19 cellular contexts compared by ENCODE assay signal in genomic region chr15:47383102-47383501, GRCh38.
DNase-seq lines count a peak whose midpoint lies in the region; FAIRE-seq and TF ChIP-seq lines count a peak whose summit lies in the region.
"Had no signal": no experiment of that assay in that cellular context is flagged by ENCODE, and none has a peak within 500 bp of the region (broad histone marks: within the 10 kb centered on the region; RNA-seq: fewer than 3 reads in every experiment).

No MANE protein-coding gene starts in this region.

- no peaks in the 10 kb centered on the region for H3K9me3 ChIP-seq in breast epithelium
- H3K9me3 ChIP-seq in astrocyte (ENCODE audit: insufficient read depth, low read depth, low read length), result no peaks in the 10 kb centered on the region
- H3K9me3 ChIP-seq in keratinocyte (ENCODE audit: control insufficient read depth, low read depth, low read length), result no peaks in the 10 kb centered on the region

- H3K9ac ChIP-seq in astrocyte (ENCODE audit: low read length) (no peak overlapping the region), keratinocyte (ENCODE audit: control insufficient read depth, extremely low read depth, insufficient read depth, low read length) (no peak overlapping the region)

- no peaks in the 10 kb centered on the region for H3K79me2 ChIP-seq in astrocyte (ENCODE audit: insufficient read depth, low read length)
- no peaks in the 10 kb centered on the region for H3K79me2 ChIP-seq in keratinocyte (ENCODE audit: control insufficient read depth, insufficient read depth, low read length)

- BruUV-seq in MCF 10A (replicated peaks; lab: Mats Ljungman, UMichigan), result no TSS peak

- H2AFZ ChIP-seq in astrocyte (ENCODE audit: low read depth, low read length) (no peak overlapping the region), keratinocyte (ENCODE audit: control insufficient read depth, low read length) (no peak overlapping the region)

- FAIRE-seq in astrocyte (lab: Jason Lieb, UNC) (no peak), keratinocyte (lab: Jason Lieb, UNC) (peak; percentile 83)
- FAIRE-seq: K562 had no signal

- no peaks in the 10 kb centered on the region for H4K20me1 ChIP-seq in astrocyte (ENCODE audit: insufficient read depth, low read length)
- no peaks in the 10 kb centered on the region for H4K20me1 ChIP-seq in keratinocyte (ENCODE audit: control insufficient read depth, extremely low read depth, insufficient read depth, low read length)

- H3K36me3 Mint-ChIP-seq in MCF 10A (ENCODE audit: insufficient read depth, unreplicated experiment) (no peaks in the 10 kb centered on the region), astrocyte (ENCODE audit: low read depth, unreplicated experiment) (no peaks in the 10 kb centered on the region)
- H3K36me3 Mint-ChIP-seq: CD8-positive, alpha-beta memory T cell; T-cell had no signal

- CTCF ChIA-PET in MCF 10A (lab: Yijun Ruan, JAX), result interaction anchor here (1.0 to 1.7 kb wide), 3 partner anchors 15 to 328 kb away, joined by 3 read pairs; no protein-coding TSS in a partner anchor

- H3K4me3 ChIP-seq in breast epithelium (no peak overlapping the region), astrocyte (ENCODE audit: insufficient read depth, low read depth, low read length) (no peak overlapping the region), keratinocyte (ENCODE audit: control insufficient read depth in 2 of 3, extremely low read depth in 1 of 3, insufficient read depth in 2 of 3, low read depth in 1 of 3, low read length in 3 of 3) (no peak overlapping the region)
- H3K4me3 ChIP-seq: K562 had no signal

- TF ChIP-seq CTCF in MCF 10A (IDR thresholded peaks at IDR 0.05; ENCODE audit: unreplicated experiment) (no peak), breast epithelium (IDR thresholded peaks at IDR 0.05) (no peak), astrocyte (IDR thresholded peaks at IDR 0.05; ENCODE audit: insufficient read depth, low read depth, low read length) (no peak), keratinocyte (optimal IDR thresholded peaks at IDR 0.05 in 1 of 3, IDR thresholded peaks at IDR 0.05 in 1 of 3, conservative IDR thresholded peaks at IDR 0.05 in 1 of 3; ENCODE audit: extremely low read depth in 1 of 3, insufficient read depth in 2 of 3, low read length in 3 of 3) (no peak)

- H3K4me1 ChIP-seq in breast epithelium, result no peaks in the 10 kb centered on the region
- peaks cover 11% of the 10 kb centered on the region for H3K4me1 ChIP-seq in astrocyte (ENCODE audit: insufficient read depth, low read length)
- peaks cover 17% of the 10 kb centered on the region for H3K4me1 ChIP-seq in keratinocyte (ENCODE audit: control insufficient read depth, extremely low read depth, insufficient read depth, low read length)

- POLR2A ChIA-PET in MCF 10A (lab: Yijun Ruan, JAX), result interaction anchor here (0.8 to 2.3 kb wide), 2 partner anchors 28 to 51 kb away, joined by 3 to 8 read pairs; no protein-coding TSS in a partner anchor

- H3K4me3 Mint-ChIP-seq in MCF 10A (ENCODE audit: unreplicated experiment) (no peak overlapping the region), astrocyte (ENCODE audit: unreplicated experiment) (no peak overlapping the region)
- H3K4me3 Mint-ChIP-seq: CD8-positive, alpha-beta memory T cell; T-cell had no signal

- no peaks in the 10 kb centered on the region for H3K27me3 ChIP-seq in breast epithelium
- H3K27me3 ChIP-seq in astrocyte (ENCODE audit: insufficient read depth, low read length), result no peaks in the 10 kb centered on the region
- no peaks in the 10 kb centered on the region for H3K27me3 ChIP-seq in keratinocyte (ENCODE audit: control insufficient read depth, extremely low read depth, insufficient read depth, low read length)

- TF ChIP-seq POLR2A in breast epithelium (IDR thresholded peaks at IDR 0.05), result no peak

- H3K36me3 ChIP-seq in breast epithelium (no peaks in the 10 kb centered on the region), astrocyte (ENCODE audit: insufficient read depth, low read length) (no peaks in the 10 kb centered on the region), keratinocyte (ENCODE audit: control insufficient read depth in 2 of 2, extremely low read depth in 1 of 2, insufficient read depth in 2 of 2, low read length in 2 of 2) (no peaks in the 10 kb centered on the region)

- no peak overlapping the region for H3K4me2 ChIP-seq in astrocyte (ENCODE audit: low read length)
- peak overlapping the region; percentile 18 for H3K4me2 ChIP-seq in keratinocyte (ENCODE audit: control insufficient read depth, extremely low read depth, insufficient read depth, low read depth, low read length)

- dilution Hi-C loops in keratinocyte (cut with MboI; ENCODE audit: extremely low pct_ligation_motif_present, low sequenced_read_pairs), result no loop called here

- peak overlapping the region in 1 of 2 donors; percentile 0 for H3K27ac ChIP-seq in breast epithelium
- H3K27ac ChIP-seq in astrocyte (ENCODE audit: low read depth, low read length), result no peak overlapping the region
- no peak overlapping the region for H3K27ac ChIP-seq in keratinocyte (ENCODE audit: control insufficient read depth, insufficient read depth, low read length)
- H3K27ac ChIP-seq: C4-2B had no signal

- intact Hi-C loops in MCF 10A (cut with micrococcal nuclease), result loop anchor here (10.0 kb wide), 2 partner anchors 332 to 602 kb away; partner anchors contain the start of gene SEMA6D
- intact Hi-C loops in breast epithelium (cut with DNase I; ENCODE audit: low total_unique reads), result no loop called here

- peaks cover 23% of the 10 kb centered on the region for H3K4me1 Mint-ChIP-seq in MCF 10A (ENCODE audit: insufficient read depth, unreplicated experiment)
- peaks cover 17% of the 10 kb centered on the region for H3K4me1 Mint-ChIP-seq in astrocyte (ENCODE audit: low read depth, unreplicated experiment)
- H3K4me1 Mint-ChIP-seq: CD8-positive, alpha-beta memory T cell; T-cell had no signal

- H3K27ac Mint-ChIP-seq in MCF 10A (ENCODE audit: low read depth, unreplicated experiment), result peak overlapping the region; percentile 54
- H3K27ac Mint-ChIP-seq in astrocyte (ENCODE audit: unreplicated experiment), result peak overlapping the region; percentile 62
- H3K27ac Mint-ChIP-seq: CD8-positive, alpha-beta memory T cell; T-cell had no signal

- no peak for DNase-seq in MCF 10A (ENCODE audit: unreplicated experiment)
- no peak for DNase-seq in breast epithelium (ENCODE audit: low spot score in 2 of 2)
- DNase-seq in astrocyte (ENCODE audit: low read depth), result no peak
- no peak for DNase-seq in keratinocyte (ENCODE audit: low read depth, low spot score)
- no peak for DNase-seq in activated CD4-positive, alpha-beta T cell treated with anti-CD3 and anti-CD28 coated beads for 48 hours
- DNase-seq in NCI-H1092 (lab: John Stamatoyannopoulos, UW), result no peak
- DNase-seq in DMS79 treated with DMSO at 0.1 percent for 48 hours (lab: John Stamatoyannopoulos, UW), result no peak
- no peak for DNase-seq in stimulated activated CD4-positive, alpha-beta T cell treated with anti-CD3 and anti-CD28 coated beads, Interleukin-12 subunit alpha, Interleukin-12 subunit beta, amount 100 ng/mL, for 4 hours
- DNase-seq: Calu3; CD8-positive, alpha-beta memory T cell; H7; MM.1S; NCI-H1105; NCI-H1694; NCI-H2081; NCI-H446 treated with DMSO at 0.1 percent for 48 hours; T-cell had no signal

- H3K9me3 Mint-ChIP-seq in MCF 10A (ENCODE audit: unreplicated experiment) (no peaks in the 10 kb centered on the region), astrocyte (ENCODE audit: unreplicated experiment) (peaks cover 3% of the 10 kb centered on the region)

- H3K9me1 ChIP-seq in keratinocyte (ENCODE audit: control insufficient read depth, extremely low read depth, insufficient read depth, low read length), result no peaks in the 10 kb centered on the region

- H3K27me3 Mint-ChIP-seq in MCF 10A (ENCODE audit: insufficient read depth, unreplicated experiment), result no peaks in the 10 kb centered on the region
- H3K27me3 Mint-ChIP-seq in astrocyte (ENCODE audit: low read depth, unreplicated experiment), result no peaks in the 10 kb centered on the region
- H3K27me3 Mint-ChIP-seq: T-cell had no signal
